In the genomic region with DNA sequence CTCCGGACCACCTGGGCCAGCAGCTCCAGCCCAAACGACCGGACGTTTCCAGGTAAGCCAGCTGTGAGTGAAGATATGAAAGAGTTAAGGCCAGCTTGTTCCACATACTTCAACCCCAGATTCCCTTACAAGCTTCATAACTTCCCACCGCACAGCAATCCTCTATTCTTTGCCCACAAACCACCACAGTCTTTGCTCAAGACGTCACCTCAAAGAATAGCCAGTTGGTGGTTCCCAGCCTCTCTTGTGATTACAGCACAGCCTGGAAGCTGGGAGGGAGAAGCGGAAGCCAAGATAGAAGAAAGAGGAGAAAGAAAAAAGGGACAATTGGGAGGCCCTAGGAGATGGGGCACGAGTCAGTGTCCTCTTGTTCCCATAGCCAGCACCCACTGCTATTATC, we compare ENCODE assay signal across 26 cellular contexts.
DNase-seq lines count a peak whose midpoint lies in the region; ATAC-seq and TF ChIP-seq lines count a peak whose summit lies in the region.
"Had no signal": no experiment of that assay in that cellular context is flagged by ENCODE, and none has a peak within 500 bp of the region (broad histone marks: within the 10 kb centered on the region; RNA-seq: fewer than 3 reads in every experiment).

No MANE protein-coding gene starts in this region.

- no peaks in the 10 kb centered on the region for H3K9me3 Mint-ChIP-seq in mesothelial cell of epicardium
- H3K9me3 Mint-ChIP-seq: activated naive CD4-positive, alpha-beta T cell treated with anti-CD3 and anti-CD28 coated beads, Interleukin-2, amount 50 U/mL, for 24 hours; central memory CD8-positive, alpha-beta T cell; stimulated activated naive B cell treated with anti-CD40 and anti-IgM and Interleukin-4, amounts not matched to agents 10 μg/mL and 1 μg/mL and 100 μg/mL, for 72 hours; T-cell had no signal

- no peaks in the 10 kb centered on the region for H3K27me3 ChIP-seq in tibial artery
- H3K27me3 ChIP-seq: Peyer's patch, SJCRH30, testis had no signal

- peaks cover 0 to 8% (median 4%) of the 10 kb centered on the region in 3 donors for H3K36me3 ChIP-seq in tibial artery

- no peaks in the 10 kb centered on the region for H3K27me3 Mint-ChIP-seq in mesothelial cell of epicardium (ENCODE audit: low read depth)

- ATAC-seq in HG03139 (IDR thresholded peaks at IDR 0.05; ENCODE audit: unreplicated experiment) = no peak
- ATAC-seq: activated CD4-positive, CD25-positive, alpha-beta regulatory T cell treated with anti-CD3 and anti-CD28 coated beads, Interleukin-2, amount 50 U/mL, for 24 hours; left ventricle myocardium superior; sciatic nerve; stimulated activated naive B cell treated with anti-CD40 and anti-IgM and Interleukin-4, amounts not matched to agents 10 μg/mL and 1 μg/mL and 100 μg/mL, for 72 hours; T-cell had no signal

- H3K4me3 Mint-ChIP-seq in mesothelial cell of epicardium = no peak overlapping the region
- H3K4me3 Mint-ChIP-seq: activated naive CD4-positive, alpha-beta T cell treated with anti-CD3 and anti-CD28 coated beads, Interleukin-2, amount 50 U/mL, for 24 hours; central memory CD8-positive, alpha-beta T cell; stimulated activated naive B cell treated with anti-CD40 and anti-IgM and Interleukin-4, amounts not matched to agents 10 μg/mL and 1 μg/mL and 100 μg/mL, for 72 hours; T-cell had no signal

- TF ChIP-seq CTCF in mesothelial cell of epicardium (IDR thresholded peaks at IDR 0.05; ENCODE audit: unreplicated experiment) = no peak
- TF ChIP-seq CTCF in tibial artery (IDR thresholded peaks at IDR 0.05) = no peak

- H3K4me1 ChIP-seq in tibial artery = peaks cover 0 to 54% (median 39%) of the 10 kb centered on the region in 4 donors

- H3K4me1 Mint-ChIP-seq in mesothelial cell of epicardium = peaks cover 60% of the 10 kb centered on the region
- H3K4me1 Mint-ChIP-seq: activated naive CD4-positive, alpha-beta T cell treated with anti-CD3 and anti-CD28 coated beads, Interleukin-2, amount 50 U/mL, for 24 hours; central memory CD8-positive, alpha-beta T cell; T-cell had no signal

- DNase-seq in MV-4-11 (lab: John Stamatoyannopoulos, UW) = peak; percentile 72
- peak; percentile 93 for DNase-seq in astrocyte of the hippocampus (ENCODE audit: low read depth, low spot score)
- no peak for DNase-seq in mesothelial cell of epicardium (ENCODE audit: low spot score in 2 of 2, unreplicated experiment in 2 of 2)
- no peak for DNase-seq in tibial artery
- no peak for DNase-seq in NCI-H1105 treated with DMSO at 0.1 percent for 48 hours (lab: John Stamatoyannopoulos, UW)
- DNase-seq in NCI-H345 treated with DMSO at 0.1 percent for 48 hours (lab: John Stamatoyannopoulos, UW; ENCODE audit: unreplicated experiment) = no peak
- DNase-seq: ACHN; activated CD4-positive, alpha-beta T cell treated with anti-CD3 and anti-CD28 coated beads, Interleukin-2, amount 50 U/mL, for 48 hours; activated CD8-positive, alpha-beta memory T cell treated with anti-CD3 and anti-CD28 coated beads, Interleukin-2, amount 50 U/mL, for 48 hours; IMR-90; islet precursor cell; left ventricle myocardium superior; NCI-H1092 treated with DMSO at 0.1 percent for 48 hours; NCI-H1930; NCI-H526 treated with DMSO at 0.1 percent for 48 hours; Peyer's patch; SJCRH30; stimulated activated CD4-positive, alpha-beta T cell treated with anti-CD3 and anti-CD28 coated beads, Interleukin-15, amount 100 ng/mL, for 24 hours; stimulated activated naive B cell treated with anti-CD40 and anti-IgM and Interleukin-4, amounts not matched to agents 10 μg/mL and 1 μg/mL and 100 μg/mL, for 72 hours; T-cell; testis had no signal

- peaks cover 5% of the 10 kb centered on the region for H3K36me3 Mint-ChIP-seq in mesothelial cell of epicardium
- H3K36me3 Mint-ChIP-seq: activated naive CD4-positive, alpha-beta T cell treated with anti-CD3 and anti-CD28 coated beads, Interleukin-2, amount 50 U/mL, for 24 hours; T-cell had no signal

- H3K27ac Mint-ChIP-seq in mesothelial cell of epicardium = peak overlapping the region; percentile 14
- H3K27ac Mint-ChIP-seq: activated naive CD4-positive, alpha-beta T cell treated with anti-CD3 and anti-CD28 coated beads, Interleukin-2, amount 50 U/mL, for 24 hours; stimulated activated naive B cell treated with anti-CD40 and anti-IgM and Interleukin-4, amounts not matched to agents 10 μg/mL and 1 μg/mL and 100 μg/mL, for 72 hours; T-cell had no signal

- no peak overlapping the region for H3K4me3 ChIP-seq in tibial artery
- H3K4me3 ChIP-seq: Peyer's patch, SJCRH30, testis had no signal

- peak overlapping the region; percentile 2 to 82 for H3K27ac ChIP-seq in tibial artery
- H3K27ac ChIP-seq: SJCRH30, testis had no signal

- no peaks in the 10 kb centered on the region for H3K9me3 ChIP-seq in tibial artery
- H3K9me3 ChIP-seq: Peyer's patch, SJCRH30, testis had no signal

- intact Hi-C loops in tibial artery (cut with DNase I; ENCODE audit: low total_unique reads) = no loop called here

Comparison
In these comparisons a context has a peak if more than half of its experiments do, and no peak if none do; other contexts are left out.
1. DNase-seq: peak in MV-4-11 (single experiment) and astrocyte of the hippocampus (single experiment); none in mesothelial cell of epicardium (0 of 2), tibial artery (0 of 2), NCI-H1105 treated with DMSO at 0.1 percent for 48 hours (single experiment) and NCI-H345 treated with DMSO at 0.1 percent for 48 hours (single experiment).